ENCODE assay signal across 8 cellular contexts in the genomic region with DNA sequence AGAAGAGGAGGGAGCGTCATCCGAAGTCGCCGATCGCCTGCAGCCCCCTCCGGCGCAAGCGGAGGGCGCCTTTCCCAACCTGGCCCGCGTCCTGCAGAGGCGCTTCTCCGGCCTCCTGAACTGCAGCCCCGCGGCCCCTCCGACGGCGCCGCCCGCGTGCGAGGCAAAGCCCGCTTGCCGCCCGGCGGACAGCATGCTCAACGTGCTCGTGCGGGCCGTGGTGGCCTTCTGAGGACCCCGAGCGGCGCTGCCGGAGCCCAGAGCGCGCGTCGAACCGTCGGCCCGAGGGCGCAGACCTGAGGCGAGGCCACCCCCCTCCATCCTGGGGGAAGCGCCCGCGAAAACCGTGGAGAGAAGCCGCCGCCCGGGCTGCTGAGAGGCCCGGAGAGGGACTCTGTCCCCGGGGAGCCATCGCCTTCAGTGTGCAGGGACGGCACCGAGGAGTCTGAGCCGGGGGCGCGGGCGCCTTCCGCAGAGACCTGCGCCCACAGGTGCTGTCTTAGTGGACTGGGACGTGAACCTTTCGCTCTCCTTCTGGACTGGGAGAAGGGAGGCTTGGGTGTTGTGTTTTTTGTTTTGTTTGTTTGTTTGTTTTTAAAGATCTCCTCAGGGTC. TPM values are rescaled to one million over a fixed set of nuclear protein-coding genes. Genes with fewer than 3 reads are reported as not detected.
A peak's percentile ranks its signal among the peaks of the same experiment; 100 is the strongest.
DNase-seq lines count a peak whose midpoint lies in the region; ATAC-seq and TF ChIP-seq lines count a peak whose summit lies in the region.

No MANE protein-coding gene starts in this region.

- intact Hi-C loops in colonic mucosa (cut with DNase I) (no loop called here), upper lobe of right lung (cut with DNase I) (no loop called here)

- DNase-seq in NCI-H82 (lab: John Stamatoyannopoulos, UW) (peak; percentile 80), NCI-H82 treated with DMSO at 0.1 percent for 48 hours (lab: John Stamatoyannopoulos, UW; ENCODE audit: unreplicated experiment) (no peak), RWPE1 (ENCODE audit: low spot score) (no peak), colonic mucosa (peak; percentile 42), mesenchymal stem cell (no peak), upper lobe of right lung (no peak), mesenteric fat pad (ENCODE audit: low spot score) (no peak), CD1c-positive myeloid dendritic cell (ENCODE audit: extremely low spot score) (no peak)

- peak overlapping the region; percentile 88 to 97 for H3K18ac ChIP-seq in mesenchymal stem cell (ENCODE audit: low read depth in 1 of 2, low read length in 2 of 2)

- POLR2A ChIA-PET in RWPE1 (lab: Yijun Ruan, JAX; ENCODE audit: low non-redundant PET), result interaction anchor here (0.7 to 2.2 kb wide), 3 partner anchors 10 to 14 kb away, joined by 4 to 18 read pairs (median 9); no protein-coding TSS in a partner anchor

- CTCF ChIA-PET in RWPE1 (lab: Yijun Ruan, JAX), result no interaction called here

- peak overlapping the region; percentile 92 for H2BK15ac ChIP-seq in mesenchymal stem cell (ENCODE audit: low read depth, poor library complexity, severe bottlenecking)

- peak overlapping the region in 1 of 2 experiments; percentile 99 for H3K14ac ChIP-seq in mesenchymal stem cell (ENCODE audit: low read length in 2 of 2)

- peak overlapping the region; percentile 71 to 95 for H3K4ac ChIP-seq in mesenchymal stem cell (ENCODE audit: low read depth in 1 of 2, low read length in 2 of 2)

- H3K23ac ChIP-seq in mesenchymal stem cell (ENCODE audit: low read length in 2 of 2), result peak overlapping the region in 1 of 2 experiments; percentile 99

- H3K9ac ChIP-seq in colonic mucosa (ENCODE audit: low read depth in 2 of 2, low read length in 2 of 2) (peak overlapping the region; percentile 98 to 100), mesenchymal stem cell (ENCODE audit: low read length) (peak overlapping the region; percentile 100)

- TF ChIP-seq CTCF in RWPE1 (conservative IDR thresholded peaks at IDR 0.05; ENCODE audit: low read depth) (peak; percentile 17; the same call in 1 of the 2 replicates), colonic mucosa (IDR thresholded peaks at IDR 0.05) (no peak), upper lobe of right lung (IDR thresholded peaks at IDR 0.05) (peak; percentile 37)

- H3K9me3 ChIP-seq in colonic mucosa, result no peaks in the 10 kb centered on the region
- no peaks in the 10 kb centered on the region for H3K9me3 ChIP-seq in mesenchymal stem cell (ENCODE audit: control insufficient read depth, low read length)
- no peaks in the 10 kb centered on the region for H3K9me3 ChIP-seq in upper lobe of right lung

- peak overlapping the region in 1 of 2 experiments; percentile 88 for H2BK12ac ChIP-seq in mesenchymal stem cell (ENCODE audit: low read length in 2 of 2)

- H2AFZ ChIP-seq in mesenchymal stem cell (ENCODE audit: low read depth, low read length), result no peak overlapping the region

- H3K4me3 ChIP-seq in colonic mucosa (peak overlapping the region; percentile 79), mesenchymal stem cell (ENCODE audit: insufficient read depth in 1 of 2, low read depth in 1 of 2, low read length in 2 of 2) (peak overlapping the region; percentile 91 to 95), upper lobe of right lung (peak overlapping the region; percentile 96)

- H3K4me1 ChIP-seq in colonic mucosa (peaks cover 11% of the 10 kb centered on the region), mesenchymal stem cell (ENCODE audit: control insufficient read depth, insufficient read depth, low read depth, low read length) (peaks cover 26% of the 10 kb centered on the region), upper lobe of right lung (peaks cover 26% of the 10 kb centered on the region)

- peak overlapping the region; percentile 76 for H4K91ac ChIP-seq in mesenchymal stem cell (ENCODE audit: low read length)

- WGBS in mesenchymal stem cell, result under 1% methylated on average over 62 of the region's 63 CpGs

- H2AK5ac ChIP-seq in mesenchymal stem cell (ENCODE audit: low read length, severe bottlenecking), result peak overlapping the region; percentile 85

- H4K8ac ChIP-seq in mesenchymal stem cell (ENCODE audit: low read length), result peak overlapping the region; percentile 71

- H3K36me3 ChIP-seq in colonic mucosa (no peaks in the 10 kb centered on the region), mesenchymal stem cell (ENCODE audit: control insufficient read depth in 1 of 2, insufficient read depth in 2 of 2, low read depth in 1 of 2, low read length in 2 of 2) (peaks cover 8% of the 10 kb centered on the region in 2 experiments), upper lobe of right lung (no peaks in the 10 kb centered on the region)

- peak overlapping the region; percentile 100 for H3K27ac ChIP-seq in RWPE1
- peak overlapping the region; percentile 98 for H3K27ac ChIP-seq in colonic mucosa
- H3K27ac ChIP-seq in mesenchymal stem cell (ENCODE audit: low read length, poor library complexity, severe bottlenecking), result peak overlapping the region; percentile 82
- peak overlapping the region; percentile 99 for H3K27ac ChIP-seq in upper lobe of right lung

- peaks cover 9% of the 10 kb centered on the region for H3K79me1 ChIP-seq in mesenchymal stem cell (replicated peaks; ENCODE audit: low read length, poor library complexity, severe bottlenecking)

- H2BK5ac ChIP-seq in mesenchymal stem cell (ENCODE audit: low read depth, low read length, poor library complexity, severe bottlenecking), result peak overlapping the region; percentile 94

- H3K4me2 ChIP-seq in mesenchymal stem cell (ENCODE audit: low read length, poor library complexity, severe bottlenecking), result peak overlapping the region; percentile 71

- peak overlapping the region; percentile 78 for H2BK120ac ChIP-seq in mesenchymal stem cell (ENCODE audit: low read depth, low read length)

- ATAC-seq in upper lobe of right lung, result no peak

- H3K27me3 ChIP-seq in colonic mucosa (no peaks in the 10 kb centered on the region), mesenchymal stem cell (ENCODE audit: control insufficient read depth in 1 of 2, insufficient read depth in 1 of 2, low read length in 2 of 2) (no peaks in the 10 kb centered on the region), upper lobe of right lung (no peaks in the 10 kb centered on the region)

RNA-seq across cellular contexts. Expression of gene IER2, which starts 3.5 kb away (rescaled TPM):
- total RNA-seq in colonic mucosa, result 100 to 1,000 TPM in 1 of 2 donors, 10 to 100 TPM in 1; 83.4 to 116 TPM
- polyA plus RNA-seq in mesenchymal stem cell (2013, experiment 1 of 2), result 135 TPM
- polyA plus RNA-seq in mesenchymal stem cell (2013, experiment 2 of 2), result 129 TPM
- 104 TPM for total RNA-seq in upper lobe of right lung
- 229 TPM for total RNA-seq in mesenteric fat pad

RNA-seq across cellular contexts. Expression of gene STX10, which starts 3.6 kb away (rescaled TPM):
- total RNA-seq in colonic mucosa, result 10 to 100 TPM; 51.0 to 78.2 TPM
- polyA plus RNA-seq in mesenchymal stem cell (2013, experiment 1 of 2), result 50.2 TPM
- polyA plus RNA-seq in mesenchymal stem cell (2013, experiment 2 of 2), result 53.2 TPM
- 65.4 TPM for total RNA-seq in upper lobe of right lung
- total RNA-seq in mesenteric fat pad, result 45.4 TPM

RNA-seq across cellular contexts. Expression of gene NACC1, which starts 35.7 kb away (rescaled TPM):
- 100 to 1,000 TPM in 1 of 2 donors, 10 to 100 TPM in 1; 56.7 to 119 TPM for total RNA-seq in colonic mucosa
- polyA plus RNA-seq in mesenchymal stem cell (2013, experiment 1 of 2), result 82.1 TPM
- 85.0 TPM for polyA plus RNA-seq in mesenchymal stem cell (2013, experiment 2 of 2)
- 39.8 TPM for total RNA-seq in upper lobe of right lung
- 45.2 TPM for total RNA-seq in mesenteric fat pad

RNA-seq across cellular contexts. Expression of gene TRMT1, which starts 37.2 kb away (rescaled TPM):
- 10 to 100 TPM; 17.5 to 40.1 TPM for total RNA-seq in colonic mucosa
- 20.0 TPM for polyA plus RNA-seq in mesenchymal stem cell (2013, experiment 1 of 2)
- polyA plus RNA-seq in mesenchymal stem cell (2013, experiment 2 of 2), result 16.9 TPM
- 33.7 TPM for total RNA-seq in upper lobe of right lung
- total RNA-seq in mesenteric fat pad, result 33.2 TPM

RNA-seq across cellular contexts. Expression of gene LYL1, which starts 51.1 kb away (rescaled TPM):
- 1 to 10 TPM; 3.6 to 4.5 TPM for total RNA-seq in colonic mucosa
- 0.68 TPM for polyA plus RNA-seq in mesenchymal stem cell (2013, experiment 1 of 2)
- 0.79 TPM for polyA plus RNA-seq in mesenchymal stem cell (2013, experiment 2 of 2)
- 21.8 TPM for total RNA-seq in upper lobe of right lung
- total RNA-seq in mesenteric fat pad, result 11.5 TPM

Comparison
In these comparisons a context has a peak if more than half of its experiments do, and no peak if none do; other contexts are left out.
1. DNase-seq: peak in NCI-H82 (single experiment) and colonic mucosa (single experiment); none in NCI-H82 treated with DMSO at 0.1 percent for 48 hours (single experiment), RWPE1 (single experiment), mesenchymal stem cell (single experiment), upper lobe of right lung (single experiment), mesenteric fat pad (single experiment) and CD1c-positive myeloid dendritic cell (single experiment).
2. Peak in every context shown above with its lines, with median percentiles within 50 percentile points of each other: H3K27ac ChIP-seq and H3K4me3 ChIP-seq.